In genomic region chr6:73519943-73520687, GRCh38 we compare ENCODE assay signal across 8 cellular contexts. TPM values are rescaled to one million over a fixed set of nuclear protein-coding genes. Genes with fewer than 3 reads are reported as not detected.
DNase-seq lines count a peak whose midpoint lies in the region; ATAC-seq and TF ChIP-seq lines count a peak whose summit lies in the region.

No MANE protein-coding gene starts in this region.

- peak overlapping the region; percentile 99 for H3K27ac ChIP-seq in smooth muscle cell (ENCODE audit: low read depth)

- peaks cover 37% of the 10 kb centered on the region for H3F3A ChIP-seq in smooth muscle cell (ENCODE audit: low read depth)

- no peaks in the 10 kb centered on the region for H3K9me3 ChIP-seq in smooth muscle cell (replicated peaks; ENCODE audit: low read depth)

- H3K4me3 ChIP-seq in cardiac fibroblast (replicated peaks in 1 of 2; ENCODE audit: low read depth in 2 of 2, low read length in 2 of 2): peak overlapping the region; percentile 92 to 98
- peak overlapping the region; percentile 85 for H3K4me3 ChIP-seq in smooth muscle cell

- peaks cover 38% of the 10 kb centered on the region for H3K79me2 ChIP-seq in smooth muscle cell (ENCODE audit: low read depth)

- peaks cover 55% of the 10 kb centered on the region for H4K20me1 ChIP-seq in smooth muscle cell (ENCODE audit: low read depth)

- peaks cover 19% of the 10 kb centered on the region for H3K36me3 ChIP-seq in smooth muscle cell (ENCODE audit: low read depth)

- under 1% methylated on average over 55 of the region's 55 CpGs for WGBS in smooth muscle cell (ENCODE audit: low lambda C conversion rate)

- peak overlapping the region; percentile 99 for H3K4me2 ChIP-seq in smooth muscle cell

- peaks cover 7% of the 10 kb centered on the region for H3K4me1 ChIP-seq in smooth muscle cell (ENCODE audit: low read depth)

- no peak for ATAC-seq in GM18861 (IDR thresholded peaks at IDR 0.05; ENCODE audit: unreplicated experiment)

- H2AFZ ChIP-seq in smooth muscle cell (ENCODE audit: low read depth): no peak overlapping the region

- peak overlapping the region; percentile 100 for H3K9ac ChIP-seq in smooth muscle cell (ENCODE audit: low read depth)

- no peak for TF ChIP-seq CTCF in cardiac fibroblast (IDR thresholded peaks at IDR 0.05; ENCODE audit: low read depth, low read length)
- TF ChIP-seq CTCF in smooth muscle cell (IDR thresholded peaks at IDR 0.05; ENCODE audit: borderline replicate concordance, insufficient read depth, poor library complexity, severe bottlenecking): no peak

- peak; percentile 54 for DNase-seq in NCI-H1436 (lab: John Stamatoyannopoulos, UW)
- DNase-seq in NCI-H1436 treated with DMSO at 0.1 percent for 48 hours (lab: John Stamatoyannopoulos, UW): no peak
- peak; percentile 38 for DNase-seq in NCI-H1105 (lab: John Stamatoyannopoulos, UW)
- peak; percentile 53 to 72 (median 62) for DNase-seq in activated CD4-positive, CD25-positive, alpha-beta regulatory T cell (lab: John Stamatoyannopoulos, UW)
- peak; percentile 81 to 86 for DNase-seq in cardiac fibroblast (ENCODE audit: low read depth in 2 of 2)
- DNase-seq in iris pigment epithelial cell (ENCODE audit: low read depth): peak; percentile 81
- DNase-seq in smooth muscle cell (lab: John Stamatoyannopoulos, UW; ENCODE audit: unreplicated experiment): peak; percentile 54

- H3K27me3 ChIP-seq in smooth muscle cell (ENCODE audit: low read depth): no peaks in the 10 kb centered on the region

RNA-seq across cellular contexts. Expression of gene EEF1A1, which starts 0.7 kb away (rescaled TPM):
- total RNA-seq in smooth muscle cell: 8,046 and 9,106 TPM in 2 replicates
- 2,147 and 2,255 TPM in 2 replicates for polyA plus RNA-seq in smooth muscle cell

RNA-seq across cellular contexts. Expression of gene MTO1, which starts 58.6 kb away (rescaled TPM):
- 23.6 and 27.6 TPM in 2 replicates for total RNA-seq in smooth muscle cell
- polyA plus RNA-seq in smooth muscle cell: 16.5 TPM in 2 replicates
